In the genomic region with DNA sequence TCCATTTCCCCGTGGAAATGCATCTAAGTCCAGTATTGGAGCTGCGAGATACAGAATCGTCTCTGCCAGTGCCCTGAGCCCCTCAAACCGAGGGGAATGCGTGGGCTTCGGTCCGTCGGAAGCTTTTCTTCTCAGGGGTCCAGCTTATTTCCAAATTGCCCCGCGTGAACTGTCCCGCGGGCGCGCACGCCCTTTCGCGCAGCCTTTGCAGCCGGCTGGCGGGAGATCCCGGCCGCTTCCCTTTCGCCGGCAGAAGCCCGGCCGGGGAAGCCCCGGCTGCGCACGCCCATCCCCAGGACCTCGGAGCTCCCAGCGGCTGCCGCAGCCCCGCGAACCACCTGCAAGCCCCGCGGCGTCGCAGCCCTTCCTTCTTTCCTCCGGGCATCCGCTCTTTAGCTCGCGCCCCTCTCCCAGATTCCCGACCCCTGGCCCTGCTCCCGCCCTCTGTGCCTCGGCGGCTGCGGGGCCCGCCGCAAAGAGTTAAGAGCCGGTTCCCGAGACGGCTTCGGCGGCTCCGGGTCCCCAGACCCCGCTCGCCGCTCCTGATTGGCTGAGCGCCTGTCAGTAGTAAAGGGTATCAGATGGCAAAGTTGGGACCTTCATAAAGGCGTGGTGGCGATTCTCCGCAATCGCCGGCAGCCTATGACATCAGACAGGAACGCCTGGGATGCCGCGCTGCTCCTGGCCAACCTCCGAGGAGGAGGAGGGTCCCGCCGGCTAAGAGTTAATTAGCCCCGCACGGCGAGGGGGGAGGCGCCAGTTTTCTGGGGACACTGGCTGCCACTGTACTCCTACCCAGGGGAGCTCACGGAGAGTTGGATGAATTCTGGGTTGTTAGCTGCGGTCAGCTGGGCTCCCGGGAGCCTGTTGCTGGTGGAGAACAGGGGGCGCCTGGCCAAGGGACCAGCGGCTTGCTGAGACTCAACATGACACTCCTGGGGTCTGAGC, we compare ENCODE assay signal across 8 cellular contexts.
DNase-seq lines count a peak whose midpoint lies in the region; ATAC-seq and FAIRE-seq lines count a peak whose summit lies in the region.

A gene with protein sequence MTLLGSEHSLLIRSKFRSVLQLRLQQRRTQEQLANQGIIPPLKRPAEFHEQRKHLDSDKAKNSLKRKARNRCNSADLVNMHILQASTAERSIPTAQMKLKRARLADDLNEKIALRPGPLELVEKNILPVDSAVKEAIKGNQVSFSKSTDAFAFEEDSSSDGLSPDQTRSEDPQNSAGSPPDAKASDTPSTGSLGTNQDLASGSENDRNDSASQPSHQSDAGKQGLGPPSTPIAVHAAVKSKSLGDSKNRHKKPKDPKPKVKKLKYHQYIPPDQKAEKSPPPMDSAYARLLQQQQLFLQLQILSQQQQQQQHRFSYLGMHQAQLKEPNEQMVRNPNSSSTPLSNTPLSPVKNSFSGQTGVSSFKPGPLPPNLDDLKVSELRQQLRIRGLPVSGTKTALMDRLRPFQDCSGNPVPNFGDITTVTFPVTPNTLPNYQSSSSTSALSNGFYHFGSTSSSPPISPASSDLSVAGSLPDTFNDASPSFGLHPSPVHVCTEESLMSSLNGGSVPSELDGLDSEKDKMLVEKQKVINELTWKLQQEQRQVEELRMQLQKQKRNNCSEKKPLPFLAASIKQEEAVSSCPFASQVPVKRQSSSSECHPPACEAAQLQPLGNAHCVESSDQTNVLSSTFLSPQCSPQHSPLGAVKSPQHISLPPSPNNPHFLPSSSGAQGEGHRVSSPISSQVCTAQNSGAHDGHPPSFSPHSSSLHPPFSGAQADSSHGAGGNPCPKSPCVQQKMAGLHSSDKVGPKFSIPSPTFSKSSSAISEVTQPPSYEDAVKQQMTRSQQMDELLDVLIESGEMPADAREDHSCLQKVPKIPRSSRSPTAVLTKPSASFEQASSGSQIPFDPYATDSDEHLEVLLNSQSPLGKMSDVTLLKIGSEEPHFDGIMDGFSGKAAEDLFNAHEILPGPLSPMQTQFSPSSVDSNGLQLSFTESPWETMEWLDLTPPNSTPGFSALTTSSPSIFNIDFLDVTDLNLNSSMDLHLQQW (plus strand): TSS at position 628 of the 948 bp plus-strand sequence. CDS start 299 bp downstream, at position 927.

- no peaks in the 10 kb centered on the region for H3K4me1 ChIP-seq in iPS-15b (ENCODE audit: control insufficient read depth, insufficient read depth, low read length)

- H3K9me3 Mint-ChIP-seq in stimulated activated effector memory CD8-positive, alpha-beta T cell treated with anti-CD3 and anti-CD28 coated beads, Interleukin-12 subunit alpha, Interleukin-12 subunit beta, amount 100 ng/mL, for 72 hours = no peaks in the 10 kb centered on the region

- peak within 1 kb of the TSS in 2 of 21 experiments; percentile 38 to 47 for H3K27ac ChIP-seq in skin epidermis

- no peak within 1 kb of the TSS for H3K27ac Mint-ChIP-seq in stimulated activated effector memory CD8-positive, alpha-beta T cell treated with anti-CD3 and anti-CD28 coated beads, Interleukin-12 subunit alpha, Interleukin-12 subunit beta, amount 100 ng/mL, for 72 hours

- H3K4me3 ChIP-seq in iPS-15b (ENCODE audit: low read depth, low read length) (peak within 1 kb of the TSS; percentile 76), skin epidermis (peak within 1 kb of the TSS; percentile 3 to 37 (median 15))

- H3K4me1 Mint-ChIP-seq in stimulated activated effector memory CD8-positive, alpha-beta T cell treated with anti-CD3 and anti-CD28 coated beads, Interleukin-12 subunit alpha, Interleukin-12 subunit beta, amount 100 ng/mL, for 72 hours = no peaks in the 10 kb centered on the region

- H3K9me3 ChIP-seq in iPS-15b (ENCODE audit: control insufficient read depth, insufficient read depth, low read length) = no peaks in the 10 kb centered on the region

- FAIRE-seq in GM18507 (lab: Jason Lieb, UNC) = no peak

- H3K27me3 ChIP-seq in iPS-15b (ENCODE audit: control insufficient read depth, insufficient read depth, low read length) = peaks cover 29% of the 10 kb centered on the region

- DNase-seq in GM18507 (ENCODE audit: extremely low spot score, insufficient read length, low read depth) = peak; percentile 7
- peak; percentile 17 for DNase-seq in amniotic epithelial cell (ENCODE audit: low read depth)
- no peak for DNase-seq in activated CD8-positive, alpha-beta memory T cell treated with anti-CD3 and anti-CD28 coated beads, Interleukin-2, amount 50 U/mL, for 48 hours
- no peak for DNase-seq in stimulated activated effector memory CD8-positive, alpha-beta T cell treated with anti-CD3 and anti-CD28 coated beads, Interleukin-12 subunit alpha, Interleukin-12 subunit beta, amount 100 ng/mL, for 72 hours (ENCODE audit: low spot score in 2 of 2)
- no peak for DNase-seq in NCI-H774 (lab: John Stamatoyannopoulos, UW)

- H3K9ac ChIP-seq in iPS-15b (ENCODE audit: low read depth, low read length) = no peak within 1 kb of the TSS

- no peaks in the 10 kb centered on the region for H3K36me3 Mint-ChIP-seq in stimulated activated effector memory CD8-positive, alpha-beta T cell treated with anti-CD3 and anti-CD28 coated beads, Interleukin-12 subunit alpha, Interleukin-12 subunit beta, amount 100 ng/mL, for 72 hours

- no peak within 1 kb of the TSS for H3K4me3 Mint-ChIP-seq in stimulated activated effector memory CD8-positive, alpha-beta T cell treated with anti-CD3 and anti-CD28 coated beads, Interleukin-12 subunit alpha, Interleukin-12 subunit beta, amount 100 ng/mL, for 72 hours

- no peak for ATAC-seq in GM18498 (IDR thresholded peaks at IDR 0.05; ENCODE audit: unreplicated experiment)
- no peak for ATAC-seq in stimulated activated effector memory CD8-positive, alpha-beta T cell treated with anti-CD3 and anti-CD28 coated beads, Interleukin-12 subunit alpha, Interleukin-12 subunit beta, amount 100 ng/mL, for 72 hours

- no peaks in the 10 kb centered on the region for H3K36me3 ChIP-seq in iPS-15b (ENCODE audit: control insufficient read depth, insufficient read depth, low read length)

Comparison
In these comparisons a context has a peak if more than half of its experiments do, and no peak if none do; other contexts are left out.
1. DNase-seq: peak in GM18507 (single experiment) and amniotic epithelial cell (single experiment); none in activated CD8-positive, alpha-beta memory T cell treated with anti-CD3 and anti-CD28 coated beads, Interleukin-2, amount 50 U/mL, for 48 hours (single experiment), stimulated activated effector memory CD8-positive, alpha-beta T cell treated with anti-CD3 and anti-CD28 coated beads, Interleukin-12 subunit alpha, Interleukin-12 subunit beta, amount 100 ng/mL, for 72 hours (0 of 2) and NCI-H774 (single experiment).